ENCODE assay signal across 17 cellular contexts in genomic region chr7:157601530-157601929, GRCh38.
DNase-seq lines count a peak whose midpoint lies in the region; ATAC-seq, FAIRE-seq and TF ChIP-seq lines count a peak whose summit lies in the region.
"Had no signal": no experiment of that assay in that cellular context is flagged by ENCODE, and none has a peak within 500 bp of the region (broad histone marks: within the 10 kb centered on the region; RNA-seq: fewer than 3 reads in every experiment).

No MANE protein-coding gene starts in this region.

- H3K27me3 ChIP-seq in upper lobe of right lung: no peaks in the 10 kb centered on the region

- H3K27ac Mint-ChIP-seq in activated naive CD4-positive, alpha-beta T cell treated with anti-CD3 and anti-CD28 coated beads, Interleukin-2, amount 10 ng/mL, durations not matched to agents 7 days and 5 days: no peak overlapping the region

- H3K4me3 ChIP-seq in kidney (ENCODE audit: low read length in 2 of 2) (no peak overlapping the region), upper lobe of right lung (no peak overlapping the region)

- CTCF ChIA-PET in activated naive CD4-positive, alpha-beta T cell treated with anti-CD3 and anti-CD28 coated beads, Interleukin-2, amount 10 ng/mL, durations not matched to agents 7 days and 5 days (lab: Charles Lee): interaction anchor here (1.4 kb wide), 1 partner anchor 169 kb away, joined by 3 read pairs; no protein-coding TSS in a partner anchor

- in situ Hi-C loops in KBM-7 (cut with MboI; ENCODE audit: low pct_unique_long_range_greater_than_20kb, low sequenced_read_pairs): no loop called here

- H3K4me1 ChIP-seq in kidney (ENCODE audit: control insufficient read depth in 1 of 2, insufficient read depth in 1 of 2, low read depth in 1 of 2, low read length in 2 of 2) (no peaks in the 10 kb centered on the region), upper lobe of right lung (no peaks in the 10 kb centered on the region)

- no peak overlapping the region for H3K9ac ChIP-seq in kidney (ENCODE audit: low read length in 2 of 2)

- H3K9me3 ChIP-seq in kidney (ENCODE audit: control insufficient read depth in 1 of 2, low read length in 2 of 2): no peaks in the 10 kb centered on the region
- H3K9me3 ChIP-seq in upper lobe of right lung: no peaks in the 10 kb centered on the region

- no peaks in the 10 kb centered on the region for H3K36me3 Mint-ChIP-seq in activated naive CD4-positive, alpha-beta T cell treated with anti-CD3 and anti-CD28 coated beads, Interleukin-2, amount 10 ng/mL, durations not matched to agents 7 days and 5 days

- ATAC-seq in upper lobe of right lung (no peak), HG03045 (IDR thresholded peaks at IDR 0.05; ENCODE audit: unreplicated experiment) (no peak)

- TF ChIP-seq CTCF in kidney (IDR thresholded peaks at IDR 0.05; ENCODE audit: borderline replicate concordance, extremely low read depth, insufficient read depth): no peak
- no peak for TF ChIP-seq CTCF in upper lobe of right lung (IDR thresholded peaks at IDR 0.05)

- peaks cover 50% of the 10 kb centered on the region for H3K27me3 Mint-ChIP-seq in activated naive CD4-positive, alpha-beta T cell treated with anti-CD3 and anti-CD28 coated beads, Interleukin-2, amount 10 ng/mL, durations not matched to agents 7 days and 5 days

- H3K27ac ChIP-seq in kidney (ENCODE audit: low read depth in 2 of 2, low read length in 2 of 2) (no peak overlapping the region), upper lobe of right lung (no peak overlapping the region)
- H3K27ac ChIP-seq: C4-2B had no signal

- H3K9me3 Mint-ChIP-seq in activated naive CD4-positive, alpha-beta T cell treated with anti-CD3 and anti-CD28 coated beads, Interleukin-2, amount 10 ng/mL, durations not matched to agents 7 days and 5 days: no peaks in the 10 kb centered on the region

- no peak for FAIRE-seq in kidney (lab: Jason Lieb, UNC)
- FAIRE-seq: RCC 7860 had no signal

- no peak overlapping the region for H3K4me3 Mint-ChIP-seq in activated naive CD4-positive, alpha-beta T cell treated with anti-CD3 and anti-CD28 coated beads, Interleukin-2, amount 10 ng/mL, durations not matched to agents 7 days and 5 days

- peak; percentile 8 for DNase-seq in activated naive CD4-positive, alpha-beta T cell treated with anti-CD3 and anti-CD28 coated beads, Interleukin-2, amount 10 ng/mL, durations not matched to agents 7 days and 5 days
- DNase-seq in activated naive CD4-positive, alpha-beta T cell (lab: John Stamatoyannopoulos, UW): no peak
- DNase-seq in kidney (peak; percentile 26), pons (ENCODE audit: low spot score) (peak; percentile 92), upper lobe of right lung (peak; percentile 35), KBM-7 (no peak)
- DNase-seq in stimulated activated CD4-positive, alpha-beta T cell treated with anti-CD3 and anti-CD28 coated beads, Interleukin-2, amount 100 ng/mL, for 24 hours: no peak
- DNase-seq: 8988T, DMS53, H7, IMR-90, NCI-H1930, NCI-H2171, NCI-H510A treated with DMSO at 0.1 percent for 48 hours had no signal

- intact Hi-C loops in kidney (cut with DNase I) (no loop called here), upper lobe of right lung (cut with DNase I) (no loop called here)

- H3K4me1 Mint-ChIP-seq in activated naive CD4-positive, alpha-beta T cell treated with anti-CD3 and anti-CD28 coated beads, Interleukin-2, amount 10 ng/mL, durations not matched to agents 7 days and 5 days: no peaks in the 10 kb centered on the region

- H3K36me3 ChIP-seq in kidney (ENCODE audit: control insufficient read depth in 1 of 2, insufficient read depth in 2 of 2, low read length in 2 of 2) (no peaks in the 10 kb centered on the region), upper lobe of right lung (no peaks in the 10 kb centered on the region)

Comparison
In these comparisons a context has a peak if more than half of its experiments do, and no peak if none do; other contexts are left out.
1. DNase-seq: peak in activated naive CD4-positive, alpha-beta T cell treated with anti-CD3 and anti-CD28 coated beads, Interleukin-2, amount 10 ng/mL, durations not matched to agents 7 days and 5 days (single experiment), kidney (single experiment), pons (single experiment) and upper lobe of right lung (single experiment); none in activated naive CD4-positive, alpha-beta T cell (0 of 4), KBM-7 (single experiment) and stimulated activated CD4-positive, alpha-beta T cell treated with anti-CD3 and anti-CD28 coated beads, Interleukin-2, amount 100 ng/mL, for 24 hours (0 of 2).